Comparison of ENCODE assay signal across 8 cellular contexts in genomic region chr15:64686130-64686735, GRCh38.
DNase-seq lines count a peak whose midpoint lies in the region; ATAC-seq and TF ChIP-seq lines count a peak whose summit lies in the region.

No MANE protein-coding gene starts in this region.

- TF ChIP-seq CTCF in GM12864 (IDR thresholded peaks at IDR 0.05; ENCODE audit: low read depth, low read length, missing control alignments): peak; percentile 73
- peak; percentile 16 to 87 (median 80) for TF ChIP-seq CTCF in body of pancreas (IDR thresholded peaks at IDR 0.05)
- peak; percentile 66 to 68 for TF ChIP-seq CTCF in left lung (IDR thresholded peaks at IDR 0.05)

- ATAC-seq in body of pancreas: no peak
- ATAC-seq in left lung: peak; percentile 47
- ATAC-seq in GM21367 (IDR thresholded peaks at IDR 0.05; ENCODE audit: unreplicated experiment): no peak

- 60 to 62% methylated on average over 10 of the region's 10 CpGs for WGBS in body of pancreas, 2 donors

- peak; percentile 66 for DNase-seq in Ammon's horn (ENCODE audit: low spot score)
- DNase-seq in GM12864 (ENCODE audit: low read depth): no peak
- peak; percentile 36 for DNase-seq in NCI-H2171 (lab: John Stamatoyannopoulos, UW)
- DNase-seq in body of pancreas: peak in 3 of 4 donors; percentile 17 to 53 (median 33)
- DNase-seq in left lung: no peak
- no peak for DNase-seq in 8988T
- no peak for DNase-seq in occipital lobe (lab: John Stamatoyannopoulos, UW)

- H3K36me3 ChIP-seq in body of pancreas (replicated peaks in 1 of 2; ENCODE audit: insufficient read depth in 1 of 2, low read depth in 2 of 2) (peaks cover 0 to 20% of the 10 kb centered on the region in 2 donors), left lung (peaks cover 0 to 97% of the 10 kb centered on the region in 2 donors)

- no peaks in the 10 kb centered on the region for H3K9me3 ChIP-seq in body of pancreas
- no peaks in the 10 kb centered on the region for H3K9me3 ChIP-seq in left lung

- no peak for TF ChIP-seq POLR2A in body of pancreas (IDR thresholded peaks at IDR 0.05)

- H3K27ac ChIP-seq in body of pancreas (no peak overlapping the region), left lung (no peak overlapping the region)

- intact Hi-C loops in body of pancreas (cut with DNase I): loop anchor here (10.0 kb wide), 1 partner anchor 261 kb away; no protein-coding TSS in a partner anchor
- intact Hi-C loops in left lung (cut with DNase I): loop anchor here in 1 of 2 donors (2.0 kb wide), 1 partner anchor 43 kb away; no protein-coding TSS in a partner anchor

- H3K4me1 ChIP-seq in body of pancreas (no peaks in the 10 kb centered on the region), left lung (peaks cover 0 to 9% of the 10 kb centered on the region in 2 donors)

- H3K27me3 ChIP-seq in body of pancreas (no peaks in the 10 kb centered on the region), left lung (no peaks in the 10 kb centered on the region)

- H3K4me3 ChIP-seq in GM12864 (ENCODE audit: low read depth, low read length): no peak overlapping the region
- no peak overlapping the region for H3K4me3 ChIP-seq in body of pancreas
- H3K4me3 ChIP-seq in left lung: no peak overlapping the region

Comparison
In these comparisons a context has a peak if more than half of its experiments do, and no peak if none do; other contexts are left out.
1. DNase-seq: peak in Ammon's horn (single experiment), NCI-H2171 (single experiment) and body of pancreas (3 of 4); none in GM12864 (single experiment), left lung (0 of 2), 8988T (single experiment) and occipital lobe (single experiment).
2. Peak in every context shown above with its lines, with median percentiles within 50 percentile points of each other: CTCF ChIP-seq.